Comparison of ENCODE assay signal across 1 cellular context in genomic region chr7:12418452-12418851, GRCh38.
TF ChIP-seq lines count a peak whose summit lies in the region.

No MANE protein-coding gene starts in this region.

TF ChIP-seq in endothelial cell of umbilical vein, 7 proteins besides CTCF, POLR2A, EP300 and RAD21 (continued from another document):
- no peak for TF ChIP-seq EZH2 (IDR thresholded peaks at IDR 0.05; ENCODE audit: borderline replicate concordance, low read depth, low read length, severe bottlenecking)
